28 cellular contexts compared by ENCODE assay signal in the genomic region with DNA sequence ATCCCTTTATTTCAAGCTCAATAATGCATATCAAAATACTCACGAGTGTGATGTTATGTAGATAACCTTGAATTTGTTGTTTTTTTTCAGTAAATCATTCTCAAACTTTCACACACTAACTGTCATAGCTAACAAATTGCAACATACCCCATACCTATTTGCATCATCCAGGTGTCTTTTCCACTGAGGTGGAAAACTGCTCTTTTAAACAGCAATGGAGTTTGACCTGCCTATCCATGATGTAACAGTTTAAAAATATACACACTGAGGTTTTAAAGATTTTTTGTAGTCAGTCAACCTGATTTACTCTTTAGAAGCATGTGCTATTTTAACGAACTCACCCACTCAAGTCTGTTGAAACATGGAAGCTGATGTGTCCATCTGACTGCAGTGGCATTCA.
DNase-seq lines count a peak whose midpoint lies in the region; ATAC-seq and TF ChIP-seq lines count a peak whose summit lies in the region.
"Had no signal": no experiment of that assay in that cellular context is flagged by ENCODE, and none has a peak within 500 bp of the region (broad histone marks: within the 10 kb centered on the region; RNA-seq: fewer than 3 reads in every experiment).

No MANE protein-coding gene starts in this region.

- TF ChIP-seq CTCF in MCF 10A (IDR thresholded peaks at IDR 0.05; ENCODE audit: unreplicated experiment): no peak
- no peak for TF ChIP-seq CTCF in breast epithelium (IDR thresholded peaks at IDR 0.05)
- no peak for TF ChIP-seq CTCF in RWPE2 (IDR thresholded peaks at IDR 0.05; ENCODE audit: poor library complexity, severe bottlenecking)
- TF ChIP-seq CTCF in hepatocyte (IDR thresholded peaks at IDR 0.05; ENCODE audit: poor library complexity): no peak
- no peak for TF ChIP-seq CTCF in smooth muscle cell (IDR thresholded peaks at IDR 0.05; ENCODE audit: borderline replicate concordance, insufficient read depth, poor library complexity, severe bottlenecking)

- H4K20me1 ChIP-seq in hepatocyte (ENCODE audit: insufficient read depth, poor library complexity, severe bottlenecking) (no peaks in the 10 kb centered on the region), smooth muscle cell (ENCODE audit: low read depth) (no peaks in the 10 kb centered on the region)
- H4K20me1 ChIP-seq: BLaER1 had no signal

- H3K4me1 ChIP-seq in breast epithelium (no peaks in the 10 kb centered on the region), RWPE2 (ENCODE audit: insufficient read depth, poor library complexity, severe bottlenecking) (peaks cover 27% of the 10 kb centered on the region), hepatocyte (ENCODE audit: insufficient read depth) (no peaks in the 10 kb centered on the region), smooth muscle cell (ENCODE audit: low read depth) (no peaks in the 10 kb centered on the region)
- H3K4me1 ChIP-seq: Peyer's patch had no signal

- POLR2A ChIA-PET in MCF 10A (lab: Yijun Ruan, JAX): interaction anchor here (0.5 to 3.2 kb wide), 16 partner anchors 11 to 428 kb away, joined by 3 to 30 read pairs (median 4); no protein-coding TSS in a partner anchor

- no peaks in the 10 kb centered on the region for H3K36me3 ChIP-seq in breast epithelium
- no peaks in the 10 kb centered on the region for H3K36me3 ChIP-seq in RWPE2 (ENCODE audit: low read depth)
- H3K36me3 ChIP-seq in hepatocyte (replicated peaks; ENCODE audit: insufficient read depth, low read depth): no peaks in the 10 kb centered on the region
- no peaks in the 10 kb centered on the region for H3K36me3 ChIP-seq in smooth muscle cell (ENCODE audit: low read depth)
- H3K36me3 ChIP-seq: BLaER1, Peyer's patch had no signal

- no peaks in the 10 kb centered on the region for H3K9me2 ChIP-seq in hepatocyte (replicated peaks; ENCODE audit: insufficient read depth)

- H3K4me2 ChIP-seq in hepatocyte: no peak overlapping the region
- H3K4me2 ChIP-seq in smooth muscle cell: no peak overlapping the region
- H3K4me2 ChIP-seq: BLaER1 had no signal

- no peaks in the 10 kb centered on the region for H3K27me3 Mint-ChIP-seq in MCF 10A (ENCODE audit: insufficient read depth, unreplicated experiment)
- H3K27me3 Mint-ChIP-seq: CD4-positive, CD25-positive, alpha-beta regulatory T cell had no signal

- no peak overlapping the region for H3K27ac ChIP-seq in breast epithelium
- H3K27ac ChIP-seq in RWPE2 (ENCODE audit: poor library complexity, severe bottlenecking): peak overlapping the region; percentile 70
- peak overlapping the region; percentile 18 for H3K27ac ChIP-seq in hepatocyte
- H3K27ac ChIP-seq in smooth muscle cell (ENCODE audit: low read depth): no peak overlapping the region
- H3K27ac ChIP-seq: 22Rv1, BLaER1, HL-60, Peyer's patch had no signal

- BruUV-seq in MCF 10A (replicated peaks; lab: Mats Ljungman, UMichigan): no TSS peak

- H3K27ac Mint-ChIP-seq in MCF 10A (ENCODE audit: low read depth, unreplicated experiment): peak overlapping the region; percentile 60
- H3K27ac Mint-ChIP-seq: CD4-positive, CD25-positive, alpha-beta regulatory T cell had no signal

- ATAC-seq in RWPE2 (ENCODE audit: low read depth) (no peak), HG02759 (IDR thresholded peaks at IDR 0.05; ENCODE audit: unreplicated experiment) (no peak)
- ATAC-seq: GM12878, HCT116, K562 had no signal

- H3K27me3 ChIP-seq in breast epithelium (no peaks in the 10 kb centered on the region), RWPE2 (ENCODE audit: insufficient read depth, poor library complexity, severe bottlenecking) (no peaks in the 10 kb centered on the region), hepatocyte (no peaks in the 10 kb centered on the region), smooth muscle cell (ENCODE audit: low read depth) (no peaks in the 10 kb centered on the region)
- H3K27me3 ChIP-seq: BLaER1, Peyer's patch had no signal

- no peaks in the 10 kb centered on the region for H3F3A ChIP-seq in smooth muscle cell (ENCODE audit: low read depth)

- H3K79me2 ChIP-seq in hepatocyte (no peaks in the 10 kb centered on the region), smooth muscle cell (ENCODE audit: low read depth) (no peaks in the 10 kb centered on the region)

- peaks cover 20% of the 10 kb centered on the region for H3K4me1 Mint-ChIP-seq in MCF 10A (ENCODE audit: insufficient read depth, unreplicated experiment)
- H3K4me1 Mint-ChIP-seq: CD4-positive, CD25-positive, alpha-beta regulatory T cell had no signal

- CTCF ChIA-PET in MCF 10A (lab: Yijun Ruan, JAX): interaction anchor here (0.6 to 1.8 kb wide), 12 partner anchors 12 to 1051 kb away, joined by 3 to 5 read pairs (median 4); no protein-coding TSS in a partner anchor

- no peaks in the 10 kb centered on the region for H3K9me3 Mint-ChIP-seq in MCF 10A (ENCODE audit: unreplicated experiment)

- no peak overlapping the region for H3K9ac ChIP-seq in smooth muscle cell (ENCODE audit: low read depth)
- H3K9ac ChIP-seq: BLaER1 had no signal

- DNase-seq in MCF 10A (ENCODE audit: unreplicated experiment): peak; percentile 36
- DNase-seq in breast epithelium (ENCODE audit: low spot score in 2 of 2): no peak
- no peak for DNase-seq in RWPE2 (ENCODE audit: low spot score)
- DNase-seq in hepatocyte (ENCODE audit: low spot score): peak; percentile 30
- DNase-seq in renal cortical epithelial cell (ENCODE audit: low read depth): peak; percentile 49
- no peak for DNase-seq in smooth muscle cell (lab: John Stamatoyannopoulos, UW; ENCODE audit: unreplicated experiment)
- DNase-seq in NOMO-1 treated with DMSO at 0.1 percent for 48 hours (lab: John Stamatoyannopoulos, UW; ENCODE audit: unreplicated experiment): no peak
- DNase-seq: CD4-positive, CD25-positive, alpha-beta regulatory T cell; DMS 273 treated with DMSO at 0.1 percent for 48 hours; DMS79; EL; GDM1; Kasumi-1; MV-4-11; NCI-H1105; NCI-H146; NCI-H1930; NCI-H2107; NCI-H82; NK-92 treated with Interleukin-12 subunit alpha and Interleukin-12 subunit beta, amount 100 ng/mL, for 24 hours; Peyer's patch had no signal

- 80% methylated on average over 2 of the region's 2 CpGs for WGBS in hepatocyte (ENCODE audit: low lambda C conversion rate, missing lambda C conversion rate)
- WGBS in smooth muscle cell (ENCODE audit: low lambda C conversion rate): 93% methylated on average over 2 of the region's 2 CpGs

- H3K9me3 ChIP-seq in breast epithelium: no peaks in the 10 kb centered on the region
- no peaks in the 10 kb centered on the region for H3K9me3 ChIP-seq in RWPE2 (ENCODE audit: severe bottlenecking)
- H3K9me3 ChIP-seq in hepatocyte (ENCODE audit: low read depth): no peaks in the 10 kb centered on the region
- H3K9me3 ChIP-seq in smooth muscle cell (replicated peaks; ENCODE audit: low read depth): no peaks in the 10 kb centered on the region
- H3K9me3 ChIP-seq: Peyer's patch had no signal

- peak overlapping the region; percentile 4 for H3K4me3 Mint-ChIP-seq in MCF 10A (ENCODE audit: unreplicated experiment)
- H3K4me3 Mint-ChIP-seq: CD4-positive, CD25-positive, alpha-beta regulatory T cell had no signal

- intact Hi-C loops in MCF 10A (cut with micrococcal nuclease): loop anchor here (2.0 to 5.0 kb wide), 3 partner anchors 298 to 1048 kb away; a partner anchor contains a TSS
- intact Hi-C loops in breast epithelium (cut with DNase I; ENCODE audit: low total_unique reads): no loop called here

- TF ChIP-seq POLR2A in breast epithelium (IDR thresholded peaks at IDR 0.05): no peak

- H3K36me3 Mint-ChIP-seq in MCF 10A (ENCODE audit: insufficient read depth, unreplicated experiment): no peaks in the 10 kb centered on the region
- H3K36me3 Mint-ChIP-seq: CD4-positive, CD25-positive, alpha-beta regulatory T cell had no signal

- H3K4me3 ChIP-seq in breast epithelium (no peak overlapping the region), RWPE2 (ENCODE audit: severe bottlenecking) (no peak overlapping the region), hepatocyte (no peak overlapping the region), smooth muscle cell (no peak overlapping the region)
- H3K4me3 ChIP-seq: BLaER1, GM12878, K562, Peyer's patch had no signal

- H2AFZ ChIP-seq in hepatocyte (no peak overlapping the region), smooth muscle cell (ENCODE audit: low read depth) (no peak overlapping the region)

Comparison
In these comparisons a context has a peak if more than half of its experiments do, and no peak if none do; other contexts are left out.
1. DNase-seq: peak in MCF 10A (single experiment), hepatocyte (single experiment) and renal cortical epithelial cell (single experiment); none in breast epithelium (0 of 2), RWPE2 (single experiment), smooth muscle cell (single experiment) and NOMO-1 treated with DMSO at 0.1 percent for 48 hours (single experiment).
2. H3K27ac ChIP-seq: peak in RWPE2 (single experiment) and hepatocyte (single experiment); none in breast epithelium (0 of 2) and smooth muscle cell (single experiment).